Comparison of ENCODE assay signal across 8 cellular contexts in genomic region chr1:41802532-41803501, GRCh38.
A peak's percentile ranks its signal among the peaks of the same experiment; 100 is the strongest.
DNase-seq lines count a peak whose midpoint lies in the region.

No MANE protein-coding gene starts in this region.

- H3K9me3 ChIP-seq in effector memory CD4-positive, alpha-beta T cell (ENCODE audit: control insufficient read depth, low read length): no peaks in the 10 kb centered on the region

- H3K4me1 ChIP-seq in effector memory CD4-positive, alpha-beta T cell (ENCODE audit: control insufficient read depth, insufficient read depth, low read length, poor library complexity, severe bottlenecking): peaks cover 59% of the 10 kb centered on the region

- H3K36me3 ChIP-seq in effector memory CD4-positive, alpha-beta T cell (ENCODE audit: control insufficient read depth, insufficient read depth, low read length): no peaks in the 10 kb centered on the region

- H3K27ac Mint-ChIP-seq in activated naive CD4-positive, alpha-beta T cell treated with anti-CD3 and anti-CD28 coated beads, Interleukin-2, amount 50 U/mL, for 24 hours: peak overlapping the region; percentile 79

- in situ Hi-C loops in ACHN (cut with HindIII; ENCODE audit: low pct_ligation_motif_present, low pct_unique_long_range_greater_than_20kb, low sequenced_read_pairs): no loop called here

- H3K27me3 ChIP-seq in effector memory CD4-positive, alpha-beta T cell (replicated peaks; ENCODE audit: control insufficient read depth, insufficient read depth, low read length, poor library complexity, severe bottlenecking): no peaks in the 10 kb centered on the region

- intact Hi-C loops in posterior vena cava (cut with DNase I): loop anchor here in 1 of 2 donors (10.0 kb wide), 1 partner anchor 722 kb away; no protein-coding TSS in a partner anchor

- no peak for DNase-seq in activated naive CD4-positive, alpha-beta T cell (lab: John Stamatoyannopoulos, UW)
- DNase-seq in NOMO-1 treated with dmso at 0.1 percent for 144 hours (lab: John Stamatoyannopoulos, UW; ENCODE audit: unreplicated experiment): peak; percentile 98
- peak in 1 of 3 donors; percentile 15 for DNase-seq in effector memory CD4-positive, alpha-beta T cell
- DNase-seq in posterior vena cava (ENCODE audit: low spot score): peak; percentile 91
- DNase-seq in ACHN: no peak
- DNase-seq in NCI-H526 (lab: John Stamatoyannopoulos, UW): no peak
- DNase-seq in NCI-H1092 treated with DMSO at 0.1 percent for 48 hours (lab: John Stamatoyannopoulos, UW): no peak

- H3K27ac ChIP-seq in effector memory CD4-positive, alpha-beta T cell (ENCODE audit: insufficient read depth, low read length, poor library complexity, severe bottlenecking): peak overlapping the region; percentile 50

- H3K9me3 Mint-ChIP-seq in activated naive CD4-positive, alpha-beta T cell treated with anti-CD3 and anti-CD28 coated beads, Interleukin-2, amount 50 U/mL, for 24 hours: no peaks in the 10 kb centered on the region

- H3K4me3 ChIP-seq in effector memory CD4-positive, alpha-beta T cell (ENCODE audit: insufficient read depth, low read depth, low read length, poor library complexity, severe bottlenecking): no peak overlapping the region

- peaks cover 84% of the 10 kb centered on the region for H3K4me1 Mint-ChIP-seq in activated naive CD4-positive, alpha-beta T cell treated with anti-CD3 and anti-CD28 coated beads, Interleukin-2, amount 50 U/mL, for 24 hours

- H3K36me3 Mint-ChIP-seq in activated naive CD4-positive, alpha-beta T cell treated with anti-CD3 and anti-CD28 coated beads, Interleukin-2, amount 50 U/mL, for 24 hours: peaks cover 5% of the 10 kb centered on the region

- H3K27me3 Mint-ChIP-seq in activated naive CD4-positive, alpha-beta T cell treated with anti-CD3 and anti-CD28 coated beads, Interleukin-2, amount 50 U/mL, for 24 hours: no peaks in the 10 kb centered on the region

- H3K4me3 Mint-ChIP-seq in activated naive CD4-positive, alpha-beta T cell treated with anti-CD3 and anti-CD28 coated beads, Interleukin-2, amount 50 U/mL, for 24 hours: peak overlapping the region; percentile 48

Comparison
In these comparisons a context has a peak if more than half of its experiments do, and no peak if none do; other contexts are left out.
1. DNase-seq: peak in NOMO-1 treated with dmso at 0.1 percent for 144 hours (single experiment) and posterior vena cava (single experiment); none in activated naive CD4-positive, alpha-beta T cell (0 of 4), ACHN (single experiment), NCI-H526 (0 of 2) and NCI-H1092 treated with DMSO at 0.1 percent for 48 hours (single experiment).